In the genomic region with DNA sequence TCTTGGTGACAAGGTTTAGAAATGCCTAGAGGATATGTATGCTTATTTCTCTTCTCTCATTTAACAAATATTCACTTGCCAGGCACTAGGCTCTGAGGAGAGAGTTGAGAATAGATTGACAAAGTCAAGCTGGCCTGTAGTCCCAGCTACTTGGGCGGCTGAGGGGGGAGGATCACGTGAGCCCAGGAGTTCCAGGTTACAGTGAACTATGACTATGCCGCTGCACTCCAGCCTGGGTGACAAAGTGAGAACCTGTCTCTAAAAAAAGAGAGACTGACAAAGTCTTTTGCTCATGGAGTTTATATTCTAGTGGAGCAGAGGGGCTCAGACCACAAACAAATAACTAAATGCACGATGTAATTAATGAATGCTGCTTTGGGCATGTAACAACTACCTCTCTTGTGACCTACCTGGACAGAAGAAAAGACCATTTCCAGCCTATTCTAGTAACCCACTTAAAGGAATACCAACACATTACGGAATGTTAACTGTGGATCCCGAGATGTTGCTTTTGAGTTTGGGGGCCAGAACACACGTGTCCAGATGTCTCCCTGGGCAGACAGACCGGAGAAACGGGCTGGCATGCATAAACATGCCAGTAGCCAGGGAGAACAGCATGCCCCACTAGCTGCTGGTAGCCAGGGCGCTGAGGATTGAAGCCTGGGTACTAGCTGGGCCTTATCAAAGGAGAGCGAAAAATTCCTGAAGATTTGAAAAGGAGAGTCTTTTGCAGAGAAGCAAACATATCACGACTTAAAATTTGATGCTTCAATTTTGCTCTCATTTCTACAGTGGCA, we compare ENCODE assay signal across 2 cellular contexts.
TF ChIP-seq lines count a peak whose summit lies in the region.

No MANE protein-coding gene starts in this region.

TF ChIP-seq in SK-N-SH, 30 proteins besides CTCF, POLR2A, EP300 and RAD21 (continued from another document):
- TF ChIP-seq GATA2 (CRISPR knock-in tag; IDR thresholded peaks at IDR 0.05), result no peak
- TF ChIP-seq, protein P1, sequence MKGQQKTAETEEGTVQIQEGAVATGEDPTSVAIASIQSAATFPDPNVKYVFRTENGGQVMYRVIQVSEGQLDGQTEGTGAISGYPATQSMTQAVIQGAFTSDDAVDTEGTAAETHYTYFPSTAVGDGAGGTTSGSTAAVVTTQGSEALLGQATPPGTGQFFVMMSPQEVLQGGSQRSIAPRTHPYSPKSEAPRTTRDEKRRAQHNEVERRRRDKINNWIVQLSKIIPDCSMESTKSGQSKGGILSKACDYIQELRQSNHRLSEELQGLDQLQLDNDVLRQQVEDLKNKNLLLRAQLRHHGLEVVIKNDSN (IDR thresholded peaks at IDR 0.05; ENCODE audit: borderline replicate concordance, low read depth), result no peak
- TF ChIP-seq, protein P2, sequence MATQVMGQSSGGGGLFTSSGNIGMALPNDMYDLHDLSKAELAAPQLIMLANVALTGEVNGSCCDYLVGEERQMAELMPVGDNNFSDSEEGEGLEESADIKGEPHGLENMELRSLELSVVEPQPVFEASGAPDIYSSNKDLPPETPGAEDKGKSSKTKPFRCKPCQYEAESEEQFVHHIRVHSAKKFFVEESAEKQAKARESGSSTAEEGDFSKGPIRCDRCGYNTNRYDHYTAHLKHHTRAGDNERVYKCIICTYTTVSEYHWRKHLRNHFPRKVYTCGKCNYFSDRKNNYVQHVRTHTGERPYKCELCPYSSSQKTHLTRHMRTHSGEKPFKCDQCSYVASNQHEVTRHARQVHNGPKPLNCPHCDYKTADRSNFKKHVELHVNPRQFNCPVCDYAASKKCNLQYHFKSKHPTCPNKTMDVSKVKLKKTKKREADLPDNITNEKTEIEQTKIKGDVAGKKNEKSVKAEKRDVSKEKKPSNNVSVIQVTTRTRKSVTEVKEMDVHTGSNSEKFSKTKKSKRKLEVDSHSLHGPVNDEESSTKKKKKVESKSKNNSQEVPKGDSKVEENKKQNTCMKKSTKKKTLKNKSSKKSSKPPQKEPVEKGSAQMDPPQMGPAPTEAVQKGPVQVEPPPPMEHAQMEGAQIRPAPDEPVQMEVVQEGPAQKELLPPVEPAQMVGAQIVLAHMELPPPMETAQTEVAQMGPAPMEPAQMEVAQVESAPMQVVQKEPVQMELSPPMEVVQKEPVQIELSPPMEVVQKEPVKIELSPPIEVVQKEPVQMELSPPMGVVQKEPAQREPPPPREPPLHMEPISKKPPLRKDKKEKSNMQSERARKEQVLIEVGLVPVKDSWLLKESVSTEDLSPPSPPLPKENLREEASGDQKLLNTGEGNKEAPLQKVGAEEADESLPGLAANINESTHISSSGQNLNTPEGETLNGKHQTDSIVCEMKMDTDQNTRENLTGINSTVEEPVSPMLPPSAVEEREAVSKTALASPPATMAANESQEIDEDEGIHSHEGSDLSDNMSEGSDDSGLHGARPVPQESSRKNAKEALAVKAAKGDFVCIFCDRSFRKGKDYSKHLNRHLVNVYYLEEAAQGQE (IDR thresholded peaks at IDR 0.05; ENCODE audit: low read depth, low read length), result no peak
- TF ChIP-seq RFX5 (IDR thresholded peaks at IDR 0.05; ENCODE audit: low read length), result no peak
- no peak for TF ChIP-seq FOSL2 (IDR thresholded peaks at IDR 0.05; ENCODE audit: borderline replicate concordance, low read depth)

TF ChIP-seq in SK-N-SH treated with all-trans-retinoic acid at 6 μM for 48 hours, 23 proteins besides CTCF, POLR2A, EP300 and RAD21 (continued from another document):
- TF ChIP-seq, protein P3, sequence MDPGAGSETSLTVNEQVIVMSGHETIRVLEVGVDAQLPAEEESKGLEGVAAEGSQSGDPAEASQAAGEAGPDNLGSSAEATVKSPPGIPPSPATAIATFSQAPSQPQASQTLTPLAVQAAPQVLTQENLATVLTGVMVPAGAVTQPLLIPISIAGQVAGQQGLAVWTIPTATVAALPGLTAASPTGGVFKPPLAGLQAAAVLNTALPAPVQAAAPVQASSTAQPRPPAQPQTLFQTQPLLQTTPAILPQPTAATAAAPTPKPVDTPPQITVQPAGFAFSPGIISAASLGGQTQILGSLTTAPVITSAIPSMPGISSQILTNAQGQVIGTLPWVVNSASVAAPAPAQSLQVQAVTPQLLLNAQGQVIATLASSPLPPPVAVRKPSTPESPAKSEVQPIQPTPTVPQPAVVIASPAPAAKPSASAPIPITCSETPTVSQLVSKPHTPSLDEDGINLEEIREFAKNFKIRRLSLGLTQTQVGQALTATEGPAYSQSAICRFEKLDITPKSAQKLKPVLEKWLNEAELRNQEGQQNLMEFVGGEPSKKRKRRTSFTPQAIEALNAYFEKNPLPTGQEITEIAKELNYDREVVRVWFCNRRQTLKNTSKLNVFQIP (CRISPR knock-in tag; IDR thresholded peaks at IDR 0.05; ENCODE audit: borderline replicate concordance, low read depth), result no peak
- TF ChIP-seq RARB (CRISPR knock-in tag; IDR thresholded peaks at IDR 0.05) (no peak), BACH2 (CRISPR knock-in tag; IDR thresholded peaks at IDR 0.05; ENCODE audit: borderline replicate concordance) (no peak), PPARA (CRISPR knock-in tag; IDR thresholded peaks at IDR 0.05; ENCODE audit: borderline replicate concordance) (no peak), TCF4 (CRISPR knock-in tag; IDR thresholded peaks at IDR 0.05; ENCODE audit: borderline replicate concordance) (no peak), OSR1 (CRISPR knock-in tag; IDR thresholded peaks at IDR 0.05) (no peak), ZC3H10 (CRISPR knock-in tag; IDR thresholded peaks at IDR 0.05) (no peak), ZNF70 (CRISPR knock-in tag; IDR thresholded peaks at IDR 0.05) (no peak), CREB5 (CRISPR knock-in tag; IDR thresholded peaks at IDR 0.05; ENCODE audit: low read depth) (no peak), ESRRG (CRISPR knock-in tag; IDR thresholded peaks at IDR 0.05) (no peak)
